In the genomic region with DNA sequence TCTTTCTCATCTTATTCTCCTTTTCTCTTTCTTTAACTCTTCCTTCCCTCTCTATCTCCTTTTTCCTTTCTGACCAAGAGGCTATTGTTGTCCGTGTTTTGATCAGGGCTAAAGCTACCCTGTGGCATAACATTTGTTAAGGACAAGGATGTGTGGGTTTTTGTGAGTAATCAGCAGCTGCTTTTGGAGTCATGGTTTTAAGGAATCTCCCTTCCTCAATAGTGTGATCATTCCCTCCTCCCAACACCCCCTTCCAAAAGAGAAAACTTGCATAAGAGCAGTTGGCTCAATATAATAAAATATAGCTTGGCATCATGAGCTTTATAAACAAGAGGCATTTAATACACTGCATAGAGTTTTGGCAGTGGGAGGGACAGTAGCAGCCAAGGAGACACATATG, we compare ENCODE assay signal across 20 cellular contexts.
DNase-seq lines count a peak whose midpoint lies in the region; ATAC-seq and TF ChIP-seq lines count a peak whose summit lies in the region.
"Had no signal": no experiment of that assay in that cellular context is flagged by ENCODE, and none has a peak within 500 bp of the region (broad histone marks: within the 10 kb centered on the region; RNA-seq: fewer than 3 reads in every experiment).

No MANE protein-coding gene starts in this region.

- POLR2A ChIA-PET in HEK293T (lab: Yijun Ruan, JAX): interaction anchor here (0.6 kb wide), 1 partner anchor 22 kb away, joined by 3 read pairs; no protein-coding TSS in a partner anchor

- no peak for TF ChIP-seq POLR2A in heart left ventricle (IDR thresholded peaks at IDR 0.05)

- intact Hi-C loops in heart left ventricle (cut with DNase I): no loop called here

- peak overlapping the region in 1 of 12 donors; percentile 5 for H3K27ac ChIP-seq in heart left ventricle
- H3K27ac ChIP-seq: colonic mucosa, right lobe of liver, transverse colon had no signal

- DNase-seq in AG09309 (ENCODE audit: low read depth): peak; percentile 37
- DNase-seq in M059J (ENCODE audit: low read depth): peak; percentile 65
- peak; percentile 58 for DNase-seq in epithelial cell of esophagus (ENCODE audit: low read depth)
- peak; percentile 64 for DNase-seq in myocyte (ENCODE audit: low read depth)
- DNase-seq in HEK293T (ENCODE audit: extremely low spot score): no peak
- DNase-seq in heart left ventricle: no peak
- DNase-seq in NCI-H1105 (lab: John Stamatoyannopoulos, UW): no peak
- DNase-seq: activated CD4-positive, alpha-beta T cell treated with anti-CD3 and anti-CD28 coated beads, Interleukin-2, amount 10 ng/mL, durations not matched to agents 24 days and 14 days; activated naive CD8-positive, alpha-beta T cell treated with anti-CD3 and anti-CD28 coated beads, Interleukin-2, amount 50 U/mL, for 24 hours; activated T-cell treated with anti-CD3 and anti-CD28 coated beads, Interleukin-2, amount 50 U/mL, for 4 hours; AML-193; colonic mucosa; H7; NCI-H1048; right lobe of liver; SHP77; stimulated activated CD4-positive, alpha-beta T cell treated with anti-CD3 and anti-CD28 coated beads, Interleukin-4, amount 100 ng/mL, for 24 hours; T1000; transverse colon had no signal

- no peak for ATAC-seq in heart left ventricle
- no peak for ATAC-seq in GM21717 (IDR thresholded peaks at IDR 0.05; ENCODE audit: unreplicated experiment)
- ATAC-seq: activated naive CD8-positive, alpha-beta T cell treated with anti-CD3 and anti-CD28 coated beads, Interleukin-2, amount 50 U/mL, for 24 hours; activated T-cell treated with anti-CD3 and anti-CD28 coated beads, Interleukin-2, amount 50 U/mL, for 4 hours; right lobe of liver had no signal

- H3K9me3 ChIP-seq in heart left ventricle: no peaks in the 10 kb centered on the region
- H3K9me3 ChIP-seq: colonic mucosa, right lobe of liver, transverse colon had no signal

- H3K27me3 ChIP-seq in heart left ventricle: peaks cover 0 to 14% (median 0%) of the 10 kb centered on the region in 9 donors
- H3K27me3 ChIP-seq: colonic mucosa, right lobe of liver, transverse colon had no signal

- H3K4me1 ChIP-seq in heart left ventricle: no peaks in the 10 kb centered on the region
- H3K4me1 ChIP-seq: colonic mucosa, right lobe of liver, transverse colon had no signal

- CTCF ChIA-PET in HEK293T (lab: Yijun Ruan, JAX): no interaction called here

- H3K4me3 ChIP-seq in AG09309 (ENCODE audit: control insufficient read depth, low read depth, low read length): no peak overlapping the region
- H3K4me3 ChIP-seq in epithelial cell of esophagus (ENCODE audit: low read length): no peak overlapping the region
- no peak overlapping the region for H3K4me3 ChIP-seq in heart left ventricle
- H3K4me3 ChIP-seq: colonic mucosa, right lobe of liver, transverse colon had no signal

- no peak for TF ChIP-seq CTCF in AG09309 (IDR thresholded peaks at IDR 0.05; ENCODE audit: control insufficient read depth, insufficient read depth, low read depth, low read length, missing control alignments)
- no peak for TF ChIP-seq CTCF in epithelial cell of esophagus (IDR thresholded peaks at IDR 0.05; ENCODE audit: insufficient read depth, low read depth, low read length, missing control alignments)
- TF ChIP-seq CTCF in heart left ventricle (IDR thresholded peaks at IDR 0.05): no peak

- H3K36me3 ChIP-seq in heart left ventricle: no peaks in the 10 kb centered on the region
- H3K36me3 ChIP-seq: colonic mucosa, right lobe of liver, transverse colon had no signal

- 35 to 59% (median 42%) methylated on average over 1 of the region's 1 CpG for WGBS in heart left ventricle, 4 donors

TF ChIP-seq in HEK293T, 16 proteins besides CTCF, POLR2A, EP300 and RAD21:
- TF ChIP-seq CTBP1 (IDR thresholded peaks at IDR 0.05; ENCODE audit: borderline replicate concordance) (no peak), FOXK2 (IDR thresholded peaks at IDR 0.05) (no peak), LEF1 (IDR thresholded peaks at IDR 0.05; ENCODE audit: borderline replicate concordance) (no peak), NFRKB (IDR thresholded peaks at IDR 0.05) (no peak), ZNF384 (IDR thresholded peaks at IDR 0.05) (no peak), TARDBP (IDR thresholded peaks at IDR 0.05) (no peak), ELF4 (IDR thresholded peaks at IDR 0.05) (no peak), ARNT (IDR thresholded peaks at IDR 0.05) (no peak), SP1 (IDR thresholded peaks at IDR 0.05) (no peak), HDGF (IDR thresholded peaks at IDR 0.05; ENCODE audit: borderline replicate concordance) (no peak), L3MBTL2 (conservative IDR thresholded peaks at IDR 0.05) (no peak), FOXM1 (IDR thresholded peaks at IDR 0.05; ENCODE audit: borderline replicate concordance) (no peak), SUZ12 (IDR thresholded peaks at IDR 0.05) (no peak), FOXA1 (IDR thresholded peaks at IDR 0.05) (no peak), BHLHE40 (IDR thresholded peaks at IDR 0.05; ENCODE audit: borderline replicate concordance) (no peak)
- TF ChIP-seq, protein P1, sequence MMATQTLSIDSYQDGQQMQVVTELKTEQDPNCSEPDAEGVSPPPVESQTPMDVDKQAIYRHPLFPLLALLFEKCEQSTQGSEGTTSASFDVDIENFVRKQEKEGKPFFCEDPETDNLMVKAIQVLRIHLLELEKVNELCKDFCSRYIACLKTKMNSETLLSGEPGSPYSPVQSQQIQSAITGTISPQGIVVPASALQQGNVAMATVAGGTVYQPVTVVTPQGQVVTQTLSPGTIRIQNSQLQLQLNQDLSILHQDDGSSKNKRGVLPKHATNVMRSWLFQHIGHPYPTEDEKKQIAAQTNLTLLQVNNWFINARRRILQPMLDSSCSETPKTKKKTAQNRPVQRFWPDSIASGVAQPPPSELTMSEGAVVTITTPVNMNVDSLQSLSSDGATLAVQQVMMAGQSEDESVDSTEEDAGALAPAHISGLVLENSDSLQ (IDR thresholded peaks at IDR 0.05): no peak

Comparison
In these comparisons a context has a peak if more than half of its experiments do, and no peak if none do; other contexts are left out.
1. DNase-seq: peak in AG09309 (single experiment), M059J (single experiment), epithelial cell of esophagus (single experiment) and myocyte (single experiment); none in HEK293T (single experiment), heart left ventricle (0 of 5) and NCI-H1105 (single experiment).